Comparison of ENCODE assay signal across 9 cellular contexts in the genomic region with DNA sequence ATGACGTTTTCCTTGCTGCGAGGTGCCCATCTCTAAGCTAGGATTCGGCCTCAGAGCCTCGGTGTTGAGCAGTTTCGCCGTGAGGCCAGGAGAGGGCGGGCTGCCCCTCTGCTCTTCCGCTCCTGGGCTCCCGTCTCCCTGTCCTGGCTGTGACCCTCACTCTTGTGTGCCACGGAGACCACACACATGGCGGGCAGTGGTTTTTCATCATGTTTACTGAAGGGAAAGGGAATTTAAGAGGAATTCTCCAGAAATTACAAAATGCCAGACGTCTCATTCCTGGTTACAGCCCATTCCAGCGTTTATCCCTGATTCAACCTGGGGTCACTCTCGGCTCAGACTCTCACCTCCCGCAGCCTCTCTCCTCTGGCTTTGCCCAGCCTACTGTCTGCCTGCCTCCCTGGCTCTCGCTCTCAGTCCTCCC.
A peak's percentile ranks its signal among the peaks of the same experiment; 100 is the strongest.
DNase-seq lines count a peak whose midpoint lies in the region; ATAC-seq and TF ChIP-seq lines count a peak whose summit lies in the region.
"Had no signal": no experiment of that assay in that cellular context is flagged by ENCODE, and none has a peak within 500 bp of the region (broad histone marks: within the 10 kb centered on the region; RNA-seq: fewer than 3 reads in every experiment).

No MANE protein-coding gene starts in this region.

- DNase-seq in AG10803 (ENCODE audit: low read depth) (peak; percentile 86), NCI-H2171 treated with DMSO at 0.1 percent for 48 hours (lab: John Stamatoyannopoulos, UW) (peak; percentile 1), left colon (peak in 1 of 2 donors; percentile 31), CD1c-positive myeloid dendritic cell (ENCODE audit: extremely low spot score) (no peak)

- H3K4me1 Mint-ChIP-seq in brain, result peaks cover 15% of the 10 kb centered on the region

- H3K9me3 Mint-ChIP-seq in brain, result peaks cover 0 to 7% (median 0%) of the 10 kb centered on the region in 5 experiments

- TF ChIP-seq CTCF in AG10803 (conservative IDR thresholded peaks at IDR 0.05; ENCODE audit: low read length) (peak; percentile 93), brain (conservative IDR thresholded peaks at IDR 0.05) (peak; percentile 73 to 85)

- peak overlapping the region; percentile 18 for H3K4me3 ChIP-seq in AG10803 (ENCODE audit: low read length)

- peaks cover 3% of the 10 kb centered on the region for H3K27me3 Mint-ChIP-seq in brain
- H3K27me3 Mint-ChIP-seq: IgD-negative memory B cell had no signal

- H3K27ac Mint-ChIP-seq in brain, result peak overlapping the region in 1 of 5 experiments; percentile 62
- H3K27ac Mint-ChIP-seq: IgD-negative memory B cell had no signal

- intact Hi-C loops in left colon (cut with DNase I, micrococcal nuclease), result no loop called here

- ATAC-seq in GM18502 (IDR thresholded peaks at IDR 0.05; ENCODE audit: poor library complexity, unreplicated experiment) (peak; percentile 59), left colon (peak; percentile 86), GM19452 (IDR thresholded peaks at IDR 0.05; ENCODE audit: unreplicated experiment) (no peak), HG03439 (IDR thresholded peaks at IDR 0.05; ENCODE audit: unreplicated experiment) (no peak)

- H3K4me3 Mint-ChIP-seq in brain, result peak overlapping the region in 4 of 5 experiments; percentile 35 to 76 (median 58)

- no peaks in the 10 kb centered on the region for H3K36me3 Mint-ChIP-seq in brain
- H3K36me3 Mint-ChIP-seq: IgD-negative memory B cell had no signal

Comparison
In these comparisons a context has a peak if more than half of its experiments do, and no peak if none do; other contexts are left out.
1. ATAC-seq: peak in GM18502 (single experiment) and left colon (single experiment); none in GM19452 (single experiment) and HG03439 (single experiment).